In genomic region chr1:155981266-155982088, GRCh38 we compare ENCODE assay signal across 7 cellular contexts. TPM values are rescaled to one million over a fixed set of nuclear protein-coding genes. Genes with fewer than 3 reads are reported as not detected.
DNase-seq lines count a peak whose midpoint lies in the region; TF ChIP-seq lines count a peak whose summit lies in the region.

No MANE protein-coding gene starts in this region.

- WGBS in mesodermal cell (ENCODE audit: insufficient coverage in 2 of 2), 2 experiments = 71 to 91% methylated on average over 4 to 5 of the region's 6 CpGs

- peak overlapping the region; percentile 90 for H3K27ac Mint-ChIP-seq in MCF 10A (ENCODE audit: low read depth, unreplicated experiment)

- H3K4me2 ChIP-seq in OCI-LY3 (ENCODE audit: low read length) = peak overlapping the region; percentile 95

- H3K36me3 ChIP-seq in OCI-LY3 (replicated peaks; ENCODE audit: low read depth, low read length) (peaks cover 20% of the 10 kb centered on the region), mesodermal cell (ENCODE audit: control insufficient read depth, insufficient read depth, low read length) (no peaks in the 10 kb centered on the region)

- peak overlapping the region; percentile 81 for H3K4me3 Mint-ChIP-seq in MCF 10A (ENCODE audit: unreplicated experiment)

- H3K4me1 Mint-ChIP-seq in MCF 10A (ENCODE audit: insufficient read depth, unreplicated experiment) = peaks cover 69% of the 10 kb centered on the region

- in situ Hi-C loops in GM13977 (cut with MboI; ENCODE audit: low pct_unique_long_range_greater_than_20kb, low sequenced_read_pairs, unreplicated experiment) = no loop called here

- intact Hi-C loops in MCF 10A (cut with micrococcal nuclease) = loop anchor here (10.0 kb wide), 1 partner anchor 257 kb away; no protein-coding TSS in a partner anchor

- H3K4me1 ChIP-seq in OCI-LY3 (ENCODE audit: low read length) (peaks cover 44% of the 10 kb centered on the region), mesodermal cell (ENCODE audit: control insufficient read depth, insufficient read depth, low read length, poor library complexity, severe bottlenecking) (peaks cover 39% of the 10 kb centered on the region)

- peaks cover 11% of the 10 kb centered on the region for H4K20me1 ChIP-seq in OCI-LY3 (ENCODE audit: insufficient read depth, low read length)

- peaks cover 20% of the 10 kb centered on the region for H3K36me3 Mint-ChIP-seq in MCF 10A (ENCODE audit: insufficient read depth, unreplicated experiment)

- peak overlapping the region; percentile 100 for H3K9ac ChIP-seq in OCI-LY3 (ENCODE audit: low read length)

- no peaks in the 10 kb centered on the region for H3K27me3 ChIP-seq in OCI-LY3 (ENCODE audit: low read depth, low read length)

- peak; percentile 64 for DNase-seq in GM13977 (ENCODE audit: low spot score)
- DNase-seq in MCF 10A (ENCODE audit: unreplicated experiment) = peak; percentile 93
- no peak for DNase-seq in SW 1271 (lab: John Stamatoyannopoulos, UW)
- DNase-seq in NCI-H146 treated with DMSO at 0.1 percent for 48 hours (lab: John Stamatoyannopoulos, UW; ENCODE audit: unreplicated experiment) = no peak
- DNase-seq in NCI-H748 treated with DMSO at 0.1 percent for 48 hours (lab: John Stamatoyannopoulos, UW) = no peak

- peak overlapping the region; percentile 89 for H3K27ac ChIP-seq in OCI-LY3 (ENCODE audit: low read length)
- peak overlapping the region; percentile 18 for H3K27ac ChIP-seq in mesodermal cell (ENCODE audit: low read depth, low read length, severe bottlenecking)

- no peaks in the 10 kb centered on the region for H3K9me3 Mint-ChIP-seq in MCF 10A (ENCODE audit: unreplicated experiment)

- H2AFZ ChIP-seq in OCI-LY3 (ENCODE audit: low read depth, low read length) = no peak overlapping the region

- no peak for TF ChIP-seq CTCF in GM13977 (IDR thresholded peaks at IDR 0.05; ENCODE audit: extremely low read depth, insufficient read depth, missing control alignments)
- TF ChIP-seq CTCF in OCI-LY3 (IDR thresholded peaks at IDR 0.05; ENCODE audit: low read depth, low read length) = no peak
- TF ChIP-seq CTCF in MCF 10A (IDR thresholded peaks at IDR 0.05; ENCODE audit: unreplicated experiment) = no peak

- H3K4me3 ChIP-seq in OCI-LY3 (ENCODE audit: low read length) = peak overlapping the region; percentile 95
- no peak overlapping the region for H3K4me3 ChIP-seq in mesodermal cell (ENCODE audit: extremely low read depth, insufficient read depth, low read length, poor library complexity, severe bottlenecking)

- H3K9me3 ChIP-seq in OCI-LY3 (ENCODE audit: insufficient read depth, low read length) (no peaks in the 10 kb centered on the region), mesodermal cell (ENCODE audit: control insufficient read depth, low read length) (no peaks in the 10 kb centered on the region)

- CTCF ChIA-PET in MCF 10A (lab: Yijun Ruan, JAX) = interaction anchor here (0.5 to 11.9 kb wide), 12 partner anchors 7 to 611 kb away, joined by 3 to 136 read pairs (median 6); partner anchors contain the start of genes KHDC4 and RXFP4

- H3K27me3 Mint-ChIP-seq in MCF 10A (ENCODE audit: insufficient read depth, unreplicated experiment) = no peaks in the 10 kb centered on the region

- peaks cover 55% of the 10 kb centered on the region for H3K79me2 ChIP-seq in OCI-LY3 (ENCODE audit: low read length)

- POLR2A ChIA-PET in MCF 10A (lab: Yijun Ruan, JAX) = interaction anchor here (0.6 to 13.3 kb wide), 12 partner anchors 17 to 712 kb away, joined by 3 to 294 read pairs (median 4); partner anchors contain the start of genes KHDC4 and RXFP4

- BruUV-seq in MCF 10A (replicated peaks; lab: Mats Ljungman, UMichigan) = no TSS peak

RNA-seq across cellular contexts. Expression of gene ARHGEF2, which starts 3.1 kb away (rescaled TPM):
- total RNA-seq in MCF 10A (2022) = 498 and 555 TPM in 2 replicates
- 106 TPM for polyA plus RNA-seq in mesodermal cell (2013, experiment 1 of 2)
- 77.0 TPM for polyA plus RNA-seq in mesodermal cell (2013, experiment 2 of 2)

RNA-seq across cellular contexts. Expression of gene SSR2, which starts 39.3 kb away (rescaled TPM):
- 477 and 589 TPM in 2 replicates for total RNA-seq in MCF 10A (2022)
- 466 TPM for polyA plus RNA-seq in mesodermal cell (2013, experiment 1 of 2)
- 390 TPM for polyA plus RNA-seq in mesodermal cell (2013, experiment 2 of 2)

RNA-seq across cellular contexts. Expression of gene RXFP4, which starts 40.0 kb away (rescaled TPM):
- total RNA-seq in MCF 10A (2022) = not detected in 2 replicates
- polyA plus RNA-seq in mesodermal cell (2013, experiment 1 of 2) = not detected
- polyA plus RNA-seq in mesodermal cell (2013, experiment 2 of 2) = not detected

RNA-seq across cellular contexts. Expression of gene KHDC4, which starts 47.3 kb away (rescaled TPM):
- total RNA-seq in MCF 10A (2022) = 90.9 and 104 TPM in 2 replicates
- 37.3 TPM for polyA plus RNA-seq in mesodermal cell (2013, experiment 1 of 2)
- polyA plus RNA-seq in mesodermal cell (2013, experiment 2 of 2) = 39.6 TPM

Comparison
In these comparisons a context has a peak if more than half of its experiments do, and no peak if none do; other contexts are left out.
1. DNase-seq: peak in GM13977 (single experiment) and MCF 10A (single experiment); none in SW 1271 (0 of 2), NCI-H146 treated with DMSO at 0.1 percent for 48 hours (single experiment) and NCI-H748 treated with DMSO at 0.1 percent for 48 hours (single experiment).